In the genomic region with DNA sequence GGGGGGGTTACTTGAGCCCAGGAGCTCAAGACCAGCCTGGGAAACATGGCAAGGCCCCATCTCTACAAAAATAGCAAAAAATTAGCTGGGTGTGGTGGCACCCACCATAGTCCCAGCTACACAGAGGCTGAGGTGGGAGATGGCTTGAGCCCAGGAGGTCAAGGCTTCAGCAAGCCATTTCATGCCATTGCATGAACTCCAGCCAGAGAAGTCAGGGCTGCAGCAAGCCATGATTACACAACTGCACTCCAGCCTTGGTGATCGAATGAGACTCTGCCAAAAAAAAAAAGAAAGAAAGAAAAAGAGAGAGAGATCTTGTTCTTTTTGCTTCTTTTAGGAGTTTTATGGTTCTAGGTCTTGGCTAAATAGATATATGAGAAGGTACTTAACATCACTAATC, we compare ENCODE assay signal across 22 cellular contexts.
"Had no signal": no experiment of that assay in that cellular context is flagged by ENCODE, and none has a peak within 500 bp of the region (broad histone marks: within the 10 kb centered on the region; RNA-seq: fewer than 3 reads in every experiment).

No MANE protein-coding gene starts in this region.

- H3K27me3 ChIP-seq: dorsolateral prefrontal cortex, heart right ventricle, left lung, neutrophil, sigmoid colon, stomach, tibial nerve, upper lobe of left lung had no signal

- DNase-seq: central memory CD4-positive, alpha-beta T cell; dorsolateral prefrontal cortex; effector CD4-positive, alpha-beta T cell; foreskin melanocyte; glutamatergic neuron; heart right ventricle; hypothalamus; left lung; lower lobe of right lung; natural killer cell; sigmoid colon; stimulated activated CD4-positive, alpha-beta T cell treated with anti-CD3 and anti-CD28 coated beads, Interleukin-2, amount 100 ng/mL, for 24 hours; stimulated activated CD4-positive, alpha-beta T cell treated with anti-CD3 and anti-CD28 coated beads, Interleukin-4, amount 100 ng/mL, for 24 hours; stimulated activated naive CD4-positive, alpha-beta T cell treated with Interleukin-2 at 50 U/mL for 16 hours; stomach; upper lobe of left lung had no signal

- H3K79me2 ChIP-seq: parathyroid adenoma had no signal

- H3K27me3 Mint-ChIP-seq: progenitor cell of endocrine pancreas had no signal

- H3K9me3 ChIP-seq: heart right ventricle, left lung, lower lobe of right lung, neutrophil, sigmoid colon, stomach, thoracic aorta, tibial nerve, upper lobe of left lung had no signal

- H3K4me1 Mint-ChIP-seq: natural killer cell; stimulated activated effector memory CD8-positive, alpha-beta T cell treated with anti-CD3 and anti-CD28 coated beads, Interleukin-12 subunit alpha, Interleukin-12 subunit beta, amount 100 ng/mL, for 72 hours had no signal

- H3K9ac ChIP-seq: parathyroid adenoma had no signal

- H3K27ac Mint-ChIP-seq: natural killer cell; progenitor cell of endocrine pancreas; stimulated activated effector memory CD8-positive, alpha-beta T cell treated with anti-CD3 and anti-CD28 coated beads, Interleukin-12 subunit alpha, Interleukin-12 subunit beta, amount 100 ng/mL, for 72 hours had no signal

- H2AFZ ChIP-seq: parathyroid adenoma had no signal

- H3K36me3 ChIP-seq: heart right ventricle, left lung, lower lobe of right lung, neutrophil, sigmoid colon, stomach, thoracic aorta, tibial nerve, upper lobe of left lung had no signal

- H3K4me1 ChIP-seq: heart right ventricle, left lung, lower lobe of right lung, parathyroid adenoma, sigmoid colon, stomach, upper lobe of left lung had no signal

- H3K27ac ChIP-seq: dorsolateral prefrontal cortex, heart right ventricle, left lung, lower lobe of right lung, neutrophil, parathyroid adenoma, sigmoid colon, stomach, thoracic aorta, tibial nerve, upper lobe of left lung had no signal

- H3K36me3 Mint-ChIP-seq: natural killer cell; stimulated activated effector memory CD8-positive, alpha-beta T cell treated with anti-CD3 and anti-CD28 coated beads, Interleukin-12 subunit alpha, Interleukin-12 subunit beta, amount 100 ng/mL, for 72 hours had no signal

- H3K9me3 Mint-ChIP-seq: stimulated activated effector memory CD8-positive, alpha-beta T cell treated with anti-CD3 and anti-CD28 coated beads, Interleukin-12 subunit alpha, Interleukin-12 subunit beta, amount 100 ng/mL, for 72 hours had no signal

- H3K4me3 ChIP-seq: dorsolateral prefrontal cortex, heart right ventricle, left lung, lower lobe of right lung, sigmoid colon, stomach, thoracic aorta, tibial nerve, upper lobe of left lung had no signal

- H3K4me3 Mint-ChIP-seq: natural killer cell; stimulated activated effector memory CD8-positive, alpha-beta T cell treated with anti-CD3 and anti-CD28 coated beads, Interleukin-12 subunit alpha, Interleukin-12 subunit beta, amount 100 ng/mL, for 72 hours had no signal

- ATAC-seq: heart right ventricle; left lung; lower lobe of right lung; natural killer cell; stimulated activated effector memory CD8-positive, alpha-beta T cell treated with anti-CD3 and anti-CD28 coated beads, Interleukin-12 subunit alpha, Interleukin-12 subunit beta, amount 100 ng/mL, for 72 hours had no signal
